Comparison of ENCODE assay signal across 16 cellular contexts in the genomic region with DNA sequence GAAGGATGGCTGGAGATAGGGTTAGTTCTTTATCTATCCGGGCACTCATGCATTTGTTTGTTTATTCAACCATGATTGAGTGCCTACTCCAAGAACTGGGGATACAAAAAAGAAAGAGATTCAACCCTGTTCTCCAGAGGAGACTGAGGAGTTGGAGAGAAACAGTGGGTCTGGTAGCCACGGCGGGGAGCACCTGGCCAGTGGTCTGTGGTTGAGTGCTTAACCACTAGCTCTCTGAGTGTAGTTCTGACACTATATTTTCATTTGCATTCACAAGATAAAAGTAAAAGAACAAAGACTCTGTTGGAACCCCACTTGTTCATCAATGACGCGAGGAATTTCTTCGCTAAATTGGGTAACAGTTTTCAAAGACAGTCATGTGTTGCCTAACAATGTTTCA.
DNase-seq lines count a peak whose midpoint lies in the region; ATAC-seq and TF ChIP-seq lines count a peak whose summit lies in the region.
"Had no signal": no experiment of that assay in that cellular context is flagged by ENCODE, and none has a peak within 500 bp of the region (broad histone marks: within the 10 kb centered on the region; RNA-seq: fewer than 3 reads in every experiment).

No MANE protein-coding gene starts in this region.

- no peak overlapping the region for H3K9ac ChIP-seq in Loucy (ENCODE audit: low read depth, low read length, poor library complexity, severe bottlenecking)

- H3K79me2 ChIP-seq in Loucy (ENCODE audit: insufficient read depth, low read length) = no peaks in the 10 kb centered on the region

- 79% methylated on average over 6 of the region's 6 CpGs for WGBS in body of pancreas, 2 donors

- TF ChIP-seq CTCF in HEK293 (tag by site-specific recombination; IDR thresholded peaks at IDR 0.05) = no peak
- TF ChIP-seq CTCF in Loucy (conservative IDR thresholded peaks at IDR 0.05; ENCODE audit: low read length) = no peak
- no peak for TF ChIP-seq CTCF in astrocyte of the cerebellum (IDR thresholded peaks at IDR 0.05; ENCODE audit: low read depth, low read length, missing control alignments)
- TF ChIP-seq CTCF in body of pancreas (IDR thresholded peaks at IDR 0.05) = no peak

- H3K27ac ChIP-seq in HEK293 (ENCODE audit: extremely low read depth, low read depth, low read length) (no peak overlapping the region), body of pancreas (no peak overlapping the region)
- H3K27ac ChIP-seq: C4-2B had no signal

- no peaks in the 10 kb centered on the region for H3F3A ChIP-seq in Loucy (ENCODE audit: low read depth)

- H3K9me3 ChIP-seq in HEK293 (ENCODE audit: control insufficient read depth, insufficient read depth, low read depth, low read length) (no peaks in the 10 kb centered on the region), Loucy (ENCODE audit: insufficient read depth, low read depth, low read length) (no peaks in the 10 kb centered on the region), body of pancreas (no peaks in the 10 kb centered on the region)
- H3K9me3 ChIP-seq: Caco-2, HAP-1 had no signal

- peak overlapping the region; percentile 43 for H3K4me2 ChIP-seq in Loucy (ENCODE audit: low read depth, low read length, poor library complexity, severe bottlenecking)

- in situ Hi-C loops in astrocyte of the cerebellum (cut with HindIII; ENCODE audit: low sequenced_read_pairs) = no loop called here

- H3K36me3 ChIP-seq in HEK293 (ENCODE audit: control insufficient read depth in 2 of 2, insufficient read depth in 1 of 2, low read length in 2 of 2) = no peaks in the 10 kb centered on the region
- H3K36me3 ChIP-seq in Loucy (ENCODE audit: insufficient read depth, low read length) = no peaks in the 10 kb centered on the region
- no peaks in the 10 kb centered on the region for H3K36me3 ChIP-seq in body of pancreas (replicated peaks in 1 of 2; ENCODE audit: insufficient read depth in 1 of 2, low read depth in 2 of 2)
- H3K36me3 ChIP-seq: HAP-1 had no signal

- POLR2A ChIA-PET in HEK293 (lab: Yijun Ruan, JAX) = no interaction called here

- no peak for TF ChIP-seq POLR2A in body of pancreas (IDR thresholded peaks at IDR 0.05)

- H3K4me1 ChIP-seq in HEK293 (ENCODE audit: control insufficient read depth, insufficient read depth, low read length) (peaks cover 7% of the 10 kb centered on the region), Loucy (ENCODE audit: insufficient read depth, low read length, poor library complexity, severe bottlenecking) (peaks cover 61% of the 10 kb centered on the region), body of pancreas (no peaks in the 10 kb centered on the region)
- H3K4me1 ChIP-seq: HAP-1 had no signal

- H4K20me1 ChIP-seq in Loucy (ENCODE audit: insufficient read depth, low read length, poor library complexity, severe bottlenecking) = no peaks in the 10 kb centered on the region

- H3K4me3 ChIP-seq in HEK293 (ENCODE audit: low read depth, low read length) (no peak overlapping the region), Loucy (ENCODE audit: low read length, poor library complexity, severe bottlenecking) (no peak overlapping the region), astrocyte of the cerebellum (ENCODE audit: low read depth, low read length) (no peak overlapping the region), body of pancreas (no peak overlapping the region)
- H3K4me3 ChIP-seq: HAP-1 had no signal

- ATAC-seq in body of pancreas = no peak
- ATAC-seq in GM21825 (IDR thresholded peaks at IDR 0.05; ENCODE audit: unreplicated experiment) = no peak
- ATAC-seq in HG02970 (IDR thresholded peaks at IDR 0.05; ENCODE audit: low FRiP score, unreplicated experiment) = no peak
- ATAC-seq in GM19023 (IDR thresholded peaks at IDR 0.05; ENCODE audit: unreplicated experiment) = no peak
- ATAC-seq: CD8-positive, alpha-beta T cell had no signal

- CTCF ChIA-PET in HEK293 (lab: Yijun Ruan, JAX) = interaction anchor here (0.6 to 3.0 kb wide), 3 partner anchors 9 to 362 kb away, joined by 3 to 24 read pairs (median 3); no protein-coding TSS in a partner anchor

- no peak overlapping the region for H2AFZ ChIP-seq in Loucy (ENCODE audit: low read length)

- intact Hi-C loops in body of pancreas (cut with DNase I) = no loop called here

- no peaks in the 10 kb centered on the region for H3K9me2 ChIP-seq in Loucy (replicated peaks; ENCODE audit: low read depth, low read length)

- H3K27me3 ChIP-seq in Loucy (ENCODE audit: insufficient read depth, low read length, poor library complexity, severe bottlenecking) (no peaks in the 10 kb centered on the region), body of pancreas (no peaks in the 10 kb centered on the region)

- peak; percentile 28 for DNase-seq in astrocyte of the cerebellum (ENCODE audit: low read depth)
- DNase-seq in myocyte (ENCODE audit: low read depth) = peak; percentile 24
- no peak for DNase-seq in body of pancreas
- DNase-seq: Caco-2; CD4-positive, CD25-positive, alpha-beta regulatory T cell; CD8-positive, alpha-beta T cell; DMS153; DND-41; GOT3 had no signal

TF ChIP-seq in HEK293, 187 proteins besides CTCF, POLR2A, EP300 and RAD21:
- TF ChIP-seq MZF1 (tag by site-specific recombination; IDR thresholded peaks at IDR 0.05; ENCODE audit: borderline replicate concordance) (peak; percentile 55; the same call in 1 of the 2 replicates), GLI4 (tag by site-specific recombination; IDR thresholded peaks at IDR 0.05) (no peak), ZNF623 (tag by site-specific recombination; IDR thresholded peaks at IDR 0.05) (no peak)

Comparison
In these comparisons a context has a peak if more than half of its experiments do, and no peak if none do; other contexts are left out.
1. DNase-seq: peak in astrocyte of the cerebellum (single experiment) and myocyte (single experiment); none in body of pancreas (0 of 4).